Comparison of ENCODE assay signal across 9 cellular contexts in genomic region chr5:143023447-143024096, GRCh38.
DNase-seq lines count a peak whose midpoint lies in the region; ATAC-seq and TF ChIP-seq lines count a peak whose summit lies in the region.
"Had no signal": no experiment of that assay in that cellular context is flagged by ENCODE, and none has a peak within 500 bp of the region (broad histone marks: within the 10 kb centered on the region; RNA-seq: fewer than 3 reads in every experiment).

No MANE protein-coding gene starts in this region.

- peaks cover 0 to 4% of the 10 kb centered on the region in 2 donors for H3K36me3 Mint-ChIP-seq in CD4-positive, alpha-beta memory T cell
- no peaks in the 10 kb centered on the region for H3K36me3 Mint-ChIP-seq in activated naive CD4-positive, alpha-beta T cell treated with anti-CD3 and anti-CD28 coated beads, Interleukin-2, amount 10 ng/mL, durations not matched to agents 7 days and 5 days

- H3K4me3 ChIP-seq in CD4-positive, alpha-beta memory T cell (ENCODE audit: low read length in 2 of 2) = no peak overlapping the region
- no peak overlapping the region for H3K4me3 ChIP-seq in coronary artery
- H3K4me3 ChIP-seq: dorsolateral prefrontal cortex had no signal

- POLR2A ChIA-PET in CD4-positive, alpha-beta memory T cell (lab: Charles Lee; ENCODE audit: partially characterized antibody) = interaction anchor here (1.1 to 1.8 kb wide), 2 partner anchors 20 to 199 kb away, joined by 3 to 7 read pairs; no protein-coding TSS in a partner anchor

- intact Hi-C loops in CD4-positive, alpha-beta memory T cell (cut with micrococcal nuclease) = no loop called here
- intact Hi-C loops in posterior vena cava (cut with DNase I) = no loop called here

- peaks cover 18% of the 10 kb centered on the region for H3K4me1 ChIP-seq in CD4-positive, alpha-beta memory T cell (ENCODE audit: insufficient read depth, low read length)

- in situ Hi-C loops in ACHN (cut with HindIII; ENCODE audit: low pct_ligation_motif_present, low pct_unique_long_range_greater_than_20kb, low sequenced_read_pairs) = no loop called here

- peak overlapping the region; percentile 2 to 81 (median 32) for H3K27ac Mint-ChIP-seq in CD4-positive, alpha-beta memory T cell
- H3K27ac Mint-ChIP-seq in activated naive CD4-positive, alpha-beta T cell treated with anti-CD3 and anti-CD28 coated beads, Interleukin-2, amount 10 ng/mL, durations not matched to agents 7 days and 5 days = peak overlapping the region; percentile 7

- TF ChIP-seq CTCF in coronary artery (IDR thresholded peaks at IDR 0.05) = no peak

- H3K9me3 Mint-ChIP-seq in CD4-positive, alpha-beta memory T cell = peaks cover 0 to 1% (median 0%) of the 10 kb centered on the region in 8 donors
- no peaks in the 10 kb centered on the region for H3K9me3 Mint-ChIP-seq in activated naive CD4-positive, alpha-beta T cell treated with anti-CD3 and anti-CD28 coated beads, Interleukin-2, amount 10 ng/mL, durations not matched to agents 7 days and 5 days

- no peaks in the 10 kb centered on the region for H3K9me3 ChIP-seq in CD4-positive, alpha-beta memory T cell (ENCODE audit: control insufficient read depth in 1 of 2, low read length in 2 of 2)

- DNase-seq in CD4-positive, alpha-beta memory T cell = no peak
- peak; percentile 55 for DNase-seq in activated naive CD4-positive, alpha-beta T cell treated with anti-CD3 and anti-CD28 coated beads, Interleukin-2, amount 10 ng/mL, durations not matched to agents 7 days and 5 days
- DNase-seq in myocyte (ENCODE audit: low read depth) (peak; percentile 83), posterior vena cava (ENCODE audit: low spot score) (no peak), coronary artery (ENCODE audit: low spot score) (no peak), ACHN (no peak)

- CTCF ChIA-PET in CD4-positive, alpha-beta memory T cell (lab: Charles Lee; ENCODE audit: partially characterized antibody) = interaction anchor here (0.7 to 1.4 kb wide), 9 partner anchors 10 to 801 kb away, joined by 3 to 6 read pairs (median 3); partner anchors contain the start of gene NR3C1
- CTCF ChIA-PET in activated naive CD4-positive, alpha-beta T cell treated with anti-CD3 and anti-CD28 coated beads, Interleukin-2, amount 10 ng/mL, durations not matched to agents 7 days and 5 days (lab: Charles Lee) = interaction anchor here (0.6 to 1.5 kb wide), 5 partner anchors 20 to 410 kb away, joined by 3 to 5 read pairs (median 3); no protein-coding TSS in a partner anchor

- H3K36me3 ChIP-seq in CD4-positive, alpha-beta memory T cell (ENCODE audit: insufficient read depth, low read length) = no peaks in the 10 kb centered on the region

- ATAC-seq in GM18907 (IDR thresholded peaks at IDR 0.05; ENCODE audit: unreplicated experiment) (peak; percentile 57), HG03045 (IDR thresholded peaks at IDR 0.05; ENCODE audit: unreplicated experiment) (peak; percentile 70)

- no peaks in the 10 kb centered on the region for H3K27me3 Mint-ChIP-seq in CD4-positive, alpha-beta memory T cell
- no peaks in the 10 kb centered on the region for H3K27me3 Mint-ChIP-seq in activated naive CD4-positive, alpha-beta T cell treated with anti-CD3 and anti-CD28 coated beads, Interleukin-2, amount 10 ng/mL, durations not matched to agents 7 days and 5 days

- H3K27ac ChIP-seq in CD4-positive, alpha-beta memory T cell (ENCODE audit: low read depth, low read length) = peak overlapping the region; percentile 10
- H3K27ac ChIP-seq in coronary artery = peak overlapping the region in 1 of 2 donors; percentile 59

- peaks cover 18 to 54% (median 27%) of the 10 kb centered on the region in 4 donors for H3K4me1 Mint-ChIP-seq in CD4-positive, alpha-beta memory T cell
- H3K4me1 Mint-ChIP-seq in activated naive CD4-positive, alpha-beta T cell treated with anti-CD3 and anti-CD28 coated beads, Interleukin-2, amount 10 ng/mL, durations not matched to agents 7 days and 5 days = peaks cover 33% of the 10 kb centered on the region

- peak overlapping the region in 7 of 8 donors; percentile 0 to 60 (median 4) for H3K4me3 Mint-ChIP-seq in CD4-positive, alpha-beta memory T cell
- H3K4me3 Mint-ChIP-seq in activated naive CD4-positive, alpha-beta T cell treated with anti-CD3 and anti-CD28 coated beads, Interleukin-2, amount 10 ng/mL, durations not matched to agents 7 days and 5 days = no peak overlapping the region

- no peaks in the 10 kb centered on the region for H3K27me3 ChIP-seq in CD4-positive, alpha-beta memory T cell (ENCODE audit: insufficient read depth, low read length)
- H3K27me3 ChIP-seq: dorsolateral prefrontal cortex had no signal

Comparison
In these comparisons a context has a peak if more than half of its experiments do, and no peak if none do; other contexts are left out.
1. DNase-seq: peak in activated naive CD4-positive, alpha-beta T cell treated with anti-CD3 and anti-CD28 coated beads, Interleukin-2, amount 10 ng/mL, durations not matched to agents 7 days and 5 days (single experiment) and myocyte (single experiment); none in CD4-positive, alpha-beta memory T cell (0 of 5), posterior vena cava (single experiment), coronary artery (single experiment) and ACHN (single experiment).